ENCODE assay signal across 18 cellular contexts in the genomic region with DNA sequence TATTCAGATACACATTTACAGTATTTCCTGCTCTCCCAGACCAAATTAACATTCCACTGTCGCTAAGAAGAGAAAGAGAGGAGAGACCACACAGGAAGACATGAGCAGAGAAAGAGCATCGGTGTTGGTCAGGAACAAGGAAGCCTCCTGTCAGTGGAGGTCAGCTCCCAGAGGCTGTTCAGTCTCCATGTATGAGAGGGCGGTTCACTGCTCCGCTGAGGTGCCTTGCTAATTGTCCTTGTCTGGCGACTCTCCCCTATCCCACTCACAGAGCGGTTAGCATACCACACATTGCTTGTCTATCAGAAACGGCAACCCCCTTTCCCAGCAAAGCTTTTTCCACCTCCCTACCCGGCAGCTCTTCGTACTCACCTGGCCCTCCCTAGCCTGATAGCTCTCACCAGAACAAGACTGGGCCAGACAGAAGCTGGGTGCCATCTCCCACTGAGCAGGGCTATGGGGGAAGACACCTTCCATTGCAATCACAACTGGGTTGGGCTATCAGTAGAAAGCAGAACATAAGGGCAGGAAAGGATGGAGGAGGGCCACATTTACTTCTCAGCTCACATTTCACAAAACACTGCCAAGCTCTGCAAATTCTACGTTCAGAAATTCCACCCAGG. TPM values are rescaled to one million over a fixed set of nuclear protein-coding genes. Genes with fewer than 3 reads are reported as not detected.
DNase-seq lines count a peak whose midpoint lies in the region; ATAC-seq and TF ChIP-seq lines count a peak whose summit lies in the region.
"Had no signal": no experiment of that assay in that cellular context is flagged by ENCODE, and none has a peak within 500 bp of the region (broad histone marks: within the 10 kb centered on the region; RNA-seq: fewer than 3 reads in every experiment).

No MANE protein-coding gene starts in this region.

- H3K27me3 ChIP-seq in hepatocyte (no peaks in the 10 kb centered on the region), MM.1S (replicated peaks; ENCODE audit: insufficient read depth, low read length) (no peaks in the 10 kb centered on the region)

- H3K27me3 Mint-ChIP-seq in nephron progenitor cell (ENCODE audit: low read depth, poor library complexity) = no peaks in the 10 kb centered on the region
- H3K27me3 Mint-ChIP-seq: activated CD4-positive, alpha-beta T cell treated with anti-CD3 and anti-CD28 coated beads, Interleukin-2, amount 10 ng/mL, durations not matched to agents 7 days and 5 days; activated naive CD4-positive, alpha-beta T cell treated with anti-CD3 and anti-CD28 coated beads, Interleukin-2, amount 50 U/mL, for 24 hours had no signal

- 19% methylated on average over 10 of the region's 10 CpGs for WGBS in hepatocyte (ENCODE audit: low lambda C conversion rate, missing lambda C conversion rate)

- TF ChIP-seq CTCF in hepatocyte (IDR thresholded peaks at IDR 0.05; ENCODE audit: poor library complexity) (no peak), nephron progenitor cell (IDR thresholded peaks at IDR 0.05) (no peak), MM.1S (IDR thresholded peaks at IDR 0.05; ENCODE audit: low read length) (no peak)

- DNase-seq in EH (ENCODE audit: low read depth) (peak; percentile 21), NCI-H2227 treated with DMSO at 0.1 percent for 48 hours (lab: John Stamatoyannopoulos, UW) (peak; percentile 2), hepatocyte (ENCODE audit: low spot score) (peak; percentile 8), nephron progenitor cell (peak; percentile 10), MM.1S (no peak), DMS53 (lab: John Stamatoyannopoulos, UW) (no peak), RPMI8226 (no peak)
- DNase-seq: activated CD4-positive, alpha-beta T cell treated with anti-CD3 and anti-CD28 coated beads, Interleukin-2, amount 10 ng/mL, durations not matched to agents 7 days and 5 days; activated T-cell treated with anti-CD3 and anti-CD28 coated beads for 4 hours; foreskin melanocyte; midbrain; MV-4-11; NCI-H1930; NCI-H524 treated with DMSO at 0.1 percent for 48 hours had no signal

- H3K9me3 ChIP-seq in hepatocyte (ENCODE audit: low read depth) (no peaks in the 10 kb centered on the region), MM.1S (replicated peaks; ENCODE audit: insufficient read depth, low read length) (no peaks in the 10 kb centered on the region)

- H4K20me1 ChIP-seq in hepatocyte (ENCODE audit: insufficient read depth, poor library complexity, severe bottlenecking) = no peaks in the 10 kb centered on the region
- H4K20me1 ChIP-seq in MM.1S (ENCODE audit: insufficient read depth, low read length) = no peaks in the 10 kb centered on the region

- H2AFZ ChIP-seq in hepatocyte (peak overlapping the region; percentile 20), MM.1S (ENCODE audit: low read length) (no peak overlapping the region)

- H3K9ac ChIP-seq in MM.1S (ENCODE audit: low read length) = no peak overlapping the region

- peaks cover 11% of the 10 kb centered on the region for H3K4me1 Mint-ChIP-seq in nephron progenitor cell
- H3K4me1 Mint-ChIP-seq: activated naive CD4-positive, alpha-beta T cell treated with anti-CD3 and anti-CD28 coated beads, Interleukin-2, amount 50 U/mL, for 24 hours had no signal

- H3K79me2 ChIP-seq in hepatocyte = no peaks in the 10 kb centered on the region
- no peaks in the 10 kb centered on the region for H3K79me2 ChIP-seq in MM.1S (ENCODE audit: low read length)

- H3K36me3 Mint-ChIP-seq in nephron progenitor cell (ENCODE audit: low read depth) = peaks cover 1% of the 10 kb centered on the region
- H3K36me3 Mint-ChIP-seq: activated naive CD4-positive, alpha-beta T cell treated with anti-CD3 and anti-CD28 coated beads, Interleukin-2, amount 50 U/mL, for 24 hours had no signal

- H3K9me3 Mint-ChIP-seq in nephron progenitor cell = no peaks in the 10 kb centered on the region
- H3K9me3 Mint-ChIP-seq: activated CD4-positive, alpha-beta T cell treated with anti-CD3 and anti-CD28 coated beads, Interleukin-2, amount 10 ng/mL, durations not matched to agents 7 days and 5 days; activated naive CD4-positive, alpha-beta T cell treated with anti-CD3 and anti-CD28 coated beads, Interleukin-2, amount 50 U/mL, for 24 hours had no signal

- no peak for ATAC-seq in HG03139 (IDR thresholded peaks at IDR 0.05; ENCODE audit: unreplicated experiment)

- no peak overlapping the region for H3K4me3 ChIP-seq in hepatocyte
- H3K4me3 ChIP-seq in MM.1S (ENCODE audit: low read length) = no peak overlapping the region
- H3K4me3 ChIP-seq: coronary artery had no signal

- no peaks in the 10 kb centered on the region for H3K36me3 ChIP-seq in hepatocyte (replicated peaks; ENCODE audit: insufficient read depth, low read depth)
- H3K36me3 ChIP-seq in MM.1S (replicated peaks; ENCODE audit: insufficient read depth, low read length) = no peaks in the 10 kb centered on the region

- H3K27ac Mint-ChIP-seq in nephron progenitor cell = peak overlapping the region; percentile 49
- H3K27ac Mint-ChIP-seq: activated CD4-positive, alpha-beta T cell treated with anti-CD3 and anti-CD28 coated beads, Interleukin-2, amount 10 ng/mL, durations not matched to agents 7 days and 5 days; activated naive CD4-positive, alpha-beta T cell treated with anti-CD3 and anti-CD28 coated beads, Interleukin-2, amount 50 U/mL, for 24 hours had no signal

- H3K4me2 ChIP-seq in hepatocyte (peak overlapping the region; percentile 49), MM.1S (ENCODE audit: low read depth, low read length) (no peak overlapping the region)

- H3F3A ChIP-seq in MM.1S (ENCODE audit: insufficient read depth, low read length) = no peaks in the 10 kb centered on the region

- H3K4me1 ChIP-seq in hepatocyte (ENCODE audit: insufficient read depth) (no peaks in the 10 kb centered on the region), MM.1S (ENCODE audit: low read length) (0 out of 2 replicates have a peak, but pooled peaks cover 2% of the 10 kb centered on the region)

- H3K9me2 ChIP-seq in hepatocyte (replicated peaks; ENCODE audit: insufficient read depth) = no peaks in the 10 kb centered on the region
- H3K9me2 ChIP-seq in MM.1S (replicated peaks; ENCODE audit: insufficient read depth, low read length) = no peaks in the 10 kb centered on the region

- no peak overlapping the region for H3K27ac ChIP-seq in hepatocyte
- no peak overlapping the region for H3K27ac ChIP-seq in MM.1S (ENCODE audit: low read length)
- H3K27ac ChIP-seq: coronary artery, epithelial cell of prostate had no signal

- H3K4me3 Mint-ChIP-seq in nephron progenitor cell = peak overlapping the region; percentile 9
- H3K4me3 Mint-ChIP-seq: activated CD4-positive, alpha-beta T cell treated with anti-CD3 and anti-CD28 coated beads, Interleukin-2, amount 10 ng/mL, durations not matched to agents 7 days and 5 days; activated naive CD4-positive, alpha-beta T cell treated with anti-CD3 and anti-CD28 coated beads, Interleukin-2, amount 50 U/mL, for 24 hours had no signal

RNA-seq across cellular contexts. Expression of gene LMNB1, which starts 58.6 kb away (rescaled TPM):
- total RNA-seq in hepatocyte = 20.5 and 30.8 TPM in 2 replicates
- polyA plus RNA-seq in hepatocyte = 7.5 and 12.9 TPM in 2 replicates

Comparison
In these comparisons a context has a peak if more than half of its experiments do, and no peak if none do; other contexts are left out.
1. DNase-seq: peak in EH (single experiment), NCI-H2227 treated with DMSO at 0.1 percent for 48 hours (single experiment), hepatocyte (single experiment) and nephron progenitor cell (single experiment); none in MM.1S (single experiment), DMS53 (single experiment) and RPMI8226 (single experiment).